ENCODE assay signal across 9 cellular contexts in the genomic region with DNA sequence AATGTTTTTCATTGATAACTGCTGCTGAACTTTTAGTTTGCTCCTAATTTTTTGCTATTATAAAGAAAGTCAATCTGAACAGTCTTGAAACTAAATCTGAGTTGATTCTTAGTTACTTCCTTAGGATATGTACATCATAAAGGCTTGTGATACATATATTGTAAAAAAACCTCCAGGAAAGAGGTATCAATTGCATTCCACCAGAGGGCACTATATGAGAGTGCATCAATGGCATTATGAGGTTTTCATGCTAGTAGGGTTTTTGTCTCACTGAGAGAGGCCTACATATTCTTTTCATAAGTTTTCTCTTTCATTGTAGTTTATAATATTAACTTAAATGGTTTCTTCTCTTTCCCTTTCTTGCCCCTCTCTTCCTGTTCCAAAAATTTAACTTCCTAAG. TPM values are rescaled to one million over a fixed set of nuclear protein-coding genes. Genes with fewer than 3 reads are reported as not detected.
DNase-seq lines count a peak whose midpoint lies in the region; ATAC-seq and TF ChIP-seq lines count a peak whose summit lies in the region.
"Had no signal": no experiment of that assay in that cellular context is flagged by ENCODE, and none has a peak within 500 bp of the region (broad histone marks: within the 10 kb centered on the region; RNA-seq: fewer than 3 reads in every experiment).

No MANE protein-coding gene starts in this region.

- no peak for TF ChIP-seq CTCF in GM20000 (IDR thresholded peaks at IDR 0.05; ENCODE audit: extremely low read depth, missing control alignments)
- no peak for TF ChIP-seq CTCF in sigmoid colon (IDR thresholded peaks at IDR 0.05)

- no peaks in the 10 kb centered on the region for H3K4me1 ChIP-seq in sigmoid colon
- H3K4me1 ChIP-seq: SJCRH30 had no signal

- no peaks in the 10 kb centered on the region for H3K27me3 ChIP-seq in sigmoid colon
- H3K27me3 ChIP-seq: SJCRH30 had no signal

- no peak for TF ChIP-seq POLR2A in sigmoid colon (IDR thresholded peaks at IDR 0.05)

- peaks cover 0 to 78% (median 6%) of the 10 kb centered on the region in 4 donors for H3K36me3 ChIP-seq in sigmoid colon

- ATAC-seq in HG02884 (IDR thresholded peaks at IDR 0.05; ENCODE audit: unreplicated experiment) = no peak

- no peak overlapping the region for H3K4me3 ChIP-seq in sigmoid colon
- H3K4me3 ChIP-seq: SJCRH30 had no signal

- H3K27ac ChIP-seq in sigmoid colon = no peak overlapping the region
- H3K27ac ChIP-seq: SJCRH30 had no signal

- intact Hi-C loops in sigmoid colon (cut with DNase I) = no loop called here

- H3K9me3 ChIP-seq in sigmoid colon = no peaks in the 10 kb centered on the region
- H3K9me3 ChIP-seq: SJCRH30 had no signal

- peak; percentile 68 for DNase-seq in COLO829 (ENCODE audit: low spot score)
- DNase-seq in GM20000 (ENCODE audit: low spot score) = peak; percentile 22
- peak; percentile 57 for DNase-seq in RKO (ENCODE audit: low spot score)
- peak; percentile 22 for DNase-seq in germinal center (ENCODE audit: low spot score)
- no peak for DNase-seq in stimulated activated CD4-positive, alpha-beta T cell treated with anti-CD3 and anti-CD28 coated beads, Interleukin-2, amount 100 ng/mL, for 24 hours
- DNase-seq in sigmoid colon = no peak
- no peak for DNase-seq in activated CD4-positive, alpha-beta T cell treated with anti-CD3 and anti-CD28 coated beads, Interleukin-2, amount 50 U/mL, for 4 hours

- no peak for TF ChIP-seq EP300 in sigmoid colon (IDR thresholded peaks at IDR 0.05)

RNA-seq across cellular contexts. Expression of gene PIK3R4, which starts 46.9 kb away (rescaled TPM):
- total RNA-seq in sigmoid colon = 10 to 100 TPM; 25.8 to 39.2 (median 31.6) TPM
- 10 to 100 TPM in 2 of 3 donors, 1 to 10 TPM in 1; 9.6 to 20.0 (median 10.4) TPM for polyA plus RNA-seq in sigmoid colon

Comparison
In these comparisons a context has a peak if more than half of its experiments do, and no peak if none do; other contexts are left out.
1. DNase-seq: peak in COLO829 (single experiment), GM20000 (single experiment), RKO (single experiment) and germinal center (single experiment); none in stimulated activated CD4-positive, alpha-beta T cell treated with anti-CD3 and anti-CD28 coated beads, Interleukin-2, amount 100 ng/mL, for 24 hours (0 of 2), sigmoid colon (single experiment) and activated CD4-positive, alpha-beta T cell treated with anti-CD3 and anti-CD28 coated beads, Interleukin-2, amount 50 U/mL, for 4 hours (0 of 2).